In the genomic region with DNA sequence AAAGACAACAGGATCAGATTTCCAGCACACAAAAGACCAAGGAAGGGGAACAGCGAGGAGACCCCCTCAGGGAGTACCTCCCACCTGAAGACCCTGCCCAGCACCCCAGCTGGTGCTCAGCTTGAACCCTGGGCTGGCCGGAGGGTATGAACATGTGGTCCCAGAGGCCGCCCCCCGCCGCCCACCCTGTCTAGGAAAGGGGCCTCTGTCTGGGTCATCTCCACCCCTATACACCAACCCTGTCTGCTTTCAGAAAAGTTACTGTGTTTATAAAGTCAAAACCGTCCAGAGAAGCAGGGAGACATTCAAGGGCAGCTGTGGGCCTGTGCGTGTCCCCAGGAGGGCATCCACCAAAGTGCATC, we compare ENCODE assay signal across 18 cellular contexts.
DNase-seq lines count a peak whose midpoint lies in the region; ATAC-seq and TF ChIP-seq lines count a peak whose summit lies in the region.
"Had no signal": no experiment of that assay in that cellular context is flagged by ENCODE, and none has a peak within 500 bp of the region (broad histone marks: within the 10 kb centered on the region; RNA-seq: fewer than 3 reads in every experiment).

No MANE protein-coding gene starts in this region.

- H3K9ac ChIP-seq in adipocyte (ENCODE audit: low read length), result peak overlapping the region; percentile 87
- peak overlapping the region in 2 of 5 donors; percentile 32 to 33 for H3K9ac ChIP-seq in subcutaneous abdominal adipose tissue (ENCODE audit: low read length in 5 of 5)
- H3K9ac ChIP-seq: parathyroid adenoma had no signal

- peak overlapping the region; percentile 93 for H3K27ac ChIP-seq in subcutaneous abdominal adipose tissue (ENCODE audit: low read depth, low read length)
- H3K27ac ChIP-seq: brain microvascular endothelial cell, parathyroid adenoma had no signal

- H3K9me3 Mint-ChIP-seq in glutamatergic neuron (ENCODE audit: unreplicated experiment), result no peaks in the 10 kb centered on the region
- H3K9me3 Mint-ChIP-seq in neural crest cell, result no peaks in the 10 kb centered on the region
- H3K9me3 Mint-ChIP-seq: activated naive CD8-positive, alpha-beta T cell treated with anti-CD3 and anti-CD28 coated beads, Interleukin-2, amount 10 ng/mL, durations not matched to agents 7 days and 5 days; dendritic cell treated with granulocyte-macrophage colony-stimulating factor and Interleukin-4, amounts not matched to agents 40 ng/mL and 50 ng/mL, for 4 days had no signal

- H3K27ac Mint-ChIP-seq in glutamatergic neuron (ENCODE audit: unreplicated experiment), result peak overlapping the region; percentile 62
- H3K27ac Mint-ChIP-seq in neural crest cell (ENCODE audit: unreplicated experiment), result peak overlapping the region; percentile 37
- H3K27ac Mint-ChIP-seq: activated naive CD8-positive, alpha-beta T cell treated with anti-CD3 and anti-CD28 coated beads, Interleukin-2, amount 10 ng/mL, durations not matched to agents 7 days and 5 days; dendritic cell treated with granulocyte-macrophage colony-stimulating factor and Interleukin-4, amounts not matched to agents 40 ng/mL and 50 ng/mL, for 4 days had no signal

- H3K36me3 ChIP-seq in adipocyte (ENCODE audit: control insufficient read depth, insufficient read depth, low read length, severe bottlenecking), result peaks cover 18% of the 10 kb centered on the region
- H3K36me3 ChIP-seq in subcutaneous abdominal adipose tissue (ENCODE audit: control insufficient read depth in 5 of 5, insufficient read depth in 5 of 5, low read length in 5 of 5), result peaks cover 0 to 13% (median 2%) of the 10 kb centered on the region in 5 donors

- H3K4me3 ChIP-seq in adipocyte (ENCODE audit: low read length), result peak overlapping the region; percentile 44
- H3K4me3 ChIP-seq in subcutaneous abdominal adipose tissue (ENCODE audit: low read depth in 1 of 5, low read length in 5 of 5), result no peak overlapping the region

- H3K4me3 Mint-ChIP-seq in glutamatergic neuron (ENCODE audit: unreplicated experiment) (peak overlapping the region; percentile 18), neural crest cell (no peak overlapping the region)
- H3K4me3 Mint-ChIP-seq: activated naive CD8-positive, alpha-beta T cell treated with anti-CD3 and anti-CD28 coated beads, Interleukin-2, amount 10 ng/mL, durations not matched to agents 7 days and 5 days; dendritic cell treated with granulocyte-macrophage colony-stimulating factor and Interleukin-4, amounts not matched to agents 40 ng/mL and 50 ng/mL, for 4 days had no signal

- H3K36me3 Mint-ChIP-seq in glutamatergic neuron (ENCODE audit: unreplicated experiment) (peaks cover 4% of the 10 kb centered on the region), neural crest cell (ENCODE audit: low read depth) (no peaks in the 10 kb centered on the region)
- H3K36me3 Mint-ChIP-seq: activated naive CD8-positive, alpha-beta T cell treated with anti-CD3 and anti-CD28 coated beads, Interleukin-2, amount 10 ng/mL, durations not matched to agents 7 days and 5 days had no signal

- H3K4me1 ChIP-seq in adipocyte (ENCODE audit: control insufficient read depth, insufficient read depth, low read length) (peaks cover 89% of the 10 kb centered on the region), subcutaneous abdominal adipose tissue (ENCODE audit: control insufficient read depth in 5 of 5, insufficient read depth in 5 of 5, low read length in 5 of 5) (peaks cover 35 to 92% (median 89%) of the 10 kb centered on the region in 5 donors)
- H3K4me1 ChIP-seq: parathyroid adenoma had no signal

- H3K4me1 Mint-ChIP-seq in glutamatergic neuron (ENCODE audit: low read depth, unreplicated experiment) (peaks cover 20% of the 10 kb centered on the region), neural crest cell (peaks cover 33% of the 10 kb centered on the region)
- H3K4me1 Mint-ChIP-seq: activated naive CD8-positive, alpha-beta T cell treated with anti-CD3 and anti-CD28 coated beads, Interleukin-2, amount 10 ng/mL, durations not matched to agents 7 days and 5 days had no signal

- no peak for TF ChIP-seq CTCF in glutamatergic neuron (IDR thresholded peaks at IDR 0.05; ENCODE audit: partially characterized antibody, unreplicated experiment)
- no peak for TF ChIP-seq CTCF in neural crest cell (conservative IDR thresholded peaks at IDR 0.05)

- H3K27me3 Mint-ChIP-seq in glutamatergic neuron (ENCODE audit: unreplicated experiment) (peaks cover 8% of the 10 kb centered on the region), neural crest cell (ENCODE audit: low read depth) (no peaks in the 10 kb centered on the region)
- H3K27me3 Mint-ChIP-seq: activated naive CD8-positive, alpha-beta T cell treated with anti-CD3 and anti-CD28 coated beads, Interleukin-2, amount 10 ng/mL, durations not matched to agents 7 days and 5 days; dendritic cell treated with granulocyte-macrophage colony-stimulating factor and Interleukin-4, amounts not matched to agents 40 ng/mL and 50 ng/mL, for 4 days had no signal

- ATAC-seq in GM21390 (IDR thresholded peaks at IDR 0.05; ENCODE audit: unreplicated experiment), result no peak
- ATAC-seq in GM21528 (IDR thresholded peaks at IDR 0.05; ENCODE audit: low FRiP score, unreplicated experiment), result no peak
- no peak for ATAC-seq in GM19023 (IDR thresholded peaks at IDR 0.05; ENCODE audit: unreplicated experiment)

- no peak for DNase-seq in adipocyte (ENCODE audit: low read depth)
- peak; percentile 18 for DNase-seq in glutamatergic neuron
- no peak for DNase-seq in neural crest cell (ENCODE audit: low read depth, low spot score)
- no peak for DNase-seq in COR-L47 (lab: John Stamatoyannopoulos, UW)
- DNase-seq: AML-193; brain microvascular endothelial cell; DND-41; NCI-H1930; NCI-H446 treated with DMSO at 0.1 percent for 48 hours; NK-92 treated with Interleukin-12 subunit alpha and Interleukin-12 subunit beta, amount 100 ng/mL, for 24 hours; stimulated activated CD8-positive, alpha-beta memory T cell treated with anti-CD3 and anti-CD28 coated beads, Interleukin-4, amount 100 ng/mL, for 48 hours had no signal

- H3K27me3 ChIP-seq in adipocyte (replicated peaks; ENCODE audit: control insufficient read depth, insufficient read depth, low read length), result no peaks in the 10 kb centered on the region
- H3K27me3 ChIP-seq in subcutaneous abdominal adipose tissue (ENCODE audit: control insufficient read depth in 5 of 5, insufficient read depth in 4 of 5, low read length in 5 of 5), result peaks cover 0 to 5% (median 0%) of the 10 kb centered on the region in 5 donors
- H3K27me3 ChIP-seq: brain microvascular endothelial cell had no signal

- H3K9me3 ChIP-seq in adipocyte (ENCODE audit: control insufficient read depth, low read length) (no peaks in the 10 kb centered on the region), subcutaneous abdominal adipose tissue (ENCODE audit: control insufficient read depth in 5 of 5, low read length in 5 of 5) (no peaks in the 10 kb centered on the region)
